In the genomic region with DNA sequence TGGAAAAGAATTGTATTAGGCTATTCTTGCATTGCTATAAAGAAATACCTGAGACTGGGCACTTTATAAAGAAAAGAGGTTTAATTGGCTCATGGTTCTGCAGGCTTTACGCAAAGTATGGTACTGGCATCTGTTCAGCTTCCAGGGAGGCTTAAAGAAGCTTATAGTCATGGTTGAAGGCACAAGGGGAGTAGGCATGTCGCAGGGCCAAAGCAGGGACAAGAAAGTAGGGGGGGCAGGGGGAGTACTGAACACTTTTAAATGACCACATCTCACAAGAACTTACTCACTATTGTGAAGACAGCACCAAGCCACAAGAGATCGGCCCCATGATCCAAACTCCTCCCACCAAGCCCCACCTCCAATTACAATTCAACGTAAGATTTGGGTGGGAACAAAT, we compare ENCODE assay signal across 22 cellular contexts.
"Had no signal": no experiment of that assay in that cellular context is flagged by ENCODE, and none has a peak within 500 bp of the region (broad histone marks: within the 10 kb centered on the region; RNA-seq: fewer than 3 reads in every experiment).

No MANE protein-coding gene starts in this region.

- DNase-seq: naive thymus-derived CD4-positive, alpha-beta T cell; natural killer cell; occipital lobe; ovary; posterior cingulate gyrus; psoas muscle; right cardiac atrium; right lobe of liver; sigmoid colon; small intestine; stimulated activated CD4-positive, alpha-beta T cell treated with anti-CD3 and anti-CD28 coated beads, Interleukin-15, amount 100 ng/mL, for 24 hours; stimulated activated CD4-positive, alpha-beta T cell treated with anti-CD3 and anti-CD28 coated beads, Interleukin-2, amount 100 ng/mL, for 24 hours; stimulated activated CD4-positive, alpha-beta T cell treated with anti-CD3 and anti-CD28 coated beads, Interleukin-2, amount 100 ng/mL, for 48 hours; stimulated activated CD4-positive, alpha-beta T cell treated with anti-CD3 and anti-CD28 coated beads, Interleukin-4, amount 100 ng/mL, for 24 hours; stimulated activated CD8-positive, alpha-beta memory T cell treated with anti-CD3 and anti-CD28 coated beads, Interleukin-4, amount 100 ng/mL, for 48 hours; stimulated activated naive CD4-positive, alpha-beta T cell; stomach; testis; tibial artery; transverse colon; upper lobe of right lung; uterus had no signal

- FAIRE-seq: small intestine had no signal
